In genomic region chr17:28854457-28855382, GRCh38 we compare ENCODE assay signal across 8 cellular contexts. TPM values are rescaled to one million over a fixed set of nuclear protein-coding genes. Genes with fewer than 3 reads are reported as not detected.
DNase-seq lines count a peak whose midpoint lies in the region; ATAC-seq and TF ChIP-seq lines count a peak whose summit lies in the region.

TSS of gene ERAL1 (plus strand) at chr17:28855016. CDS start at chr17:28855035, 19 bp downstream.

- H3K27me3 ChIP-seq in ACC112 (ENCODE audit: insufficient read depth, low read length) (no peaks in the 10 kb centered on the region), spleen (replicated peaks in 1 of 7) (no peaks in the 10 kb centered on the region)

- ATAC-seq in GM18868 (IDR thresholded peaks at IDR 0.05; ENCODE audit: unreplicated experiment) (peak; percentile 96), HG03135 (IDR thresholded peaks at IDR 0.05; ENCODE audit: unreplicated experiment) (peak; percentile 89)

- no peak for TF ChIP-seq CTCF in spleen (IDR thresholded peaks at IDR 0.05 in 8 of 11, conservative IDR thresholded peaks at IDR 0.05 in 3 of 11)

- TF ChIP-seq POLR2A in spleen (IDR thresholded peaks at IDR 0.05) = peak in 2 of 3 donors; percentile 14 to 38

- DNase-seq in NCI-H226 (peak; percentile 89), caudate nucleus (lab: John Stamatoyannopoulos, UW) (peak; percentile 29 to 95 (median 83)), immature natural killer cell (peak; percentile 79 to 81 (median 79)), spleen (peak; percentile 96)
- peak; percentile 60 to 66 (median 64) for DNase-seq in activated CD4-positive, CD25-positive, alpha-beta regulatory T cell (lab: John Stamatoyannopoulos, UW)

- H3K79me2 ChIP-seq in ACC112 (ENCODE audit: control insufficient read depth, insufficient read depth, low read length, unreplicated experiment) = peaks cover 10% of the 10 kb centered on the region

- H3K27ac ChIP-seq in ACC112 (ENCODE audit: low read depth, low read length) = peak within 1 kb of the TSS; percentile 13; the same call in 1 of the 2 replicates
- peak within 1 kb of the TSS; percentile 69 for H3K27ac ChIP-seq in caudate nucleus (ENCODE audit: low read depth, low read length)
- H3K27ac ChIP-seq in spleen = peak within 1 kb of the TSS; percentile 61 to 89 (median 82)

- peaks cover 15 to 16% of the 10 kb centered on the region in 2 donors for H3K4me1 Mint-ChIP-seq in immature natural killer cell

- H3K4me3 ChIP-seq in ACC112 (ENCODE audit: low read depth, low read length) (peak within 1 kb of the TSS; percentile 96), spleen (peak within 1 kb of the TSS; percentile 66 to 90 (median 78))

- H3K36me3 Mint-ChIP-seq in immature natural killer cell = peaks cover 8 to 14% (median 11%) of the 10 kb centered on the region in 3 donors

- H3K27ac Mint-ChIP-seq in immature natural killer cell = peak within 1 kb of the TSS; percentile 74 to 92 (median 88)

- peak within 1 kb of the TSS; percentile 87 to 97 (median 95) for H3K4me3 Mint-ChIP-seq in immature natural killer cell

- no peaks in the 10 kb centered on the region for H3K9me3 Mint-ChIP-seq in immature natural killer cell

- H3K4me1 ChIP-seq in ACC112 (ENCODE audit: control insufficient read depth, insufficient read depth, low read length, unreplicated experiment) (peaks cover 5% of the 10 kb centered on the region), spleen (peaks cover 10 to 25% (median 18%) of the 10 kb centered on the region in 6 donors)

- H2AFZ ChIP-seq in ACC112 (ENCODE audit: low read length, unreplicated experiment) = peak within 1 kb of the TSS; percentile 99

- H3K36me3 ChIP-seq in ACC112 (ENCODE audit: insufficient read depth, low read length) (0 out of 2 replicates have a peak, but pooled peaks cover 5% of the 10 kb centered on the region), spleen (peaks cover 0 to 37% (median 33%) of the 10 kb centered on the region in 6 donors)

- 1% methylated on average over 43 of the region's 43 CpGs for WGBS in spleen, 5 donors

- intact Hi-C loops in spleen (cut with DNase I; ENCODE audit: low total_unique reads) = loop anchor here (10.0 kb wide), 1 partner anchor 50 kb away; the partner anchor contains the start of gene DHRS13

- H3K27me3 Mint-ChIP-seq in immature natural killer cell (ENCODE audit: low read depth in 3 of 3) = peaks cover 0 to 4% (median 0%) of the 10 kb centered on the region in 3 donors

- H3K9me3 ChIP-seq in spleen = no peaks in the 10 kb centered on the region

RNA-seq across cellular contexts. Expression of gene ERAL1, which starts in this region (rescaled TPM):
- polyA plus RNA-seq in immature natural killer cell (10 to 100 TPM; 32.6 to 48.9 (median 43.5) TPM), spleen (10 to 100 TPM; 31.2 to 39.7 (median 38.6) TPM)
- total RNA-seq in spleen = 10 to 100 TPM; 28.4 to 51.9 (median 38.8) TPM

Comparison
In these comparisons a context has a peak if more than half of its experiments do, and no peak if none do; other contexts are left out.
1. Peak in every context shown above with its lines: DNase-seq, ATAC-seq, H3K4me3 ChIP-seq and H3K27ac ChIP-seq.
2. H3K27ac ChIP-seq: peak in every context shown above with its lines; median percentile 82 in spleen; 69 in caudate nucleus; 13 in ACC112.